ENCODE assay signal across 14 cellular contexts in genomic region chr7:1843921-1844335, GRCh38.
DNase-seq lines count a peak whose midpoint lies in the region; ATAC-seq and TF ChIP-seq lines count a peak whose summit lies in the region.
"Had no signal": no experiment of that assay in that cellular context is flagged by ENCODE, and none has a peak within 500 bp of the region (broad histone marks: within the 10 kb centered on the region; RNA-seq: fewer than 3 reads in every experiment).

No MANE protein-coding gene starts in this region.

- H3K18ac ChIP-seq in neuronal stem cell (ENCODE audit: low read length), result peak overlapping the region; percentile 71

- no peak overlapping the region for H3K14ac ChIP-seq in neuronal stem cell (ENCODE audit: low read length)

- H3K9ac ChIP-seq in SK-N-MC (ENCODE audit: insufficient read length) (no peak overlapping the region), neuronal stem cell (ENCODE audit: low read depth, low read length, poor library complexity) (no peak overlapping the region)

- no peak overlapping the region for H2AK5ac ChIP-seq in neuronal stem cell (ENCODE audit: low read depth, low read length)

- H3F3A ChIP-seq in DOHH2 (ENCODE audit: control insufficient read depth, insufficient read depth), result no peaks in the 10 kb centered on the region

- H4K8ac ChIP-seq in neuronal stem cell (ENCODE audit: low read depth, low read length), result no peak overlapping the region

- peak overlapping the region; percentile 91 for H3K23ac ChIP-seq in neuronal stem cell (ENCODE audit: low read depth, low read length, poor library complexity)

- no peak overlapping the region for H2BK5ac ChIP-seq in neuronal stem cell (ENCODE audit: low read length)

- H3K9me3 ChIP-seq in DOHH2 (ENCODE audit: control insufficient read depth, insufficient read depth, low read length) (no peaks in the 10 kb centered on the region), SK-N-MC (ENCODE audit: low read depth, low read length) (no peaks in the 10 kb centered on the region), neuronal stem cell (replicated peaks in 1 of 2; ENCODE audit: control insufficient read depth in 2 of 2, insufficient read depth in 1 of 2, low read depth in 1 of 2, low read length in 2 of 2) (no peaks in the 10 kb centered on the region)

- no peak overlapping the region for H4K91ac ChIP-seq in neuronal stem cell (ENCODE audit: low read depth, low read length, poor library complexity)

- H3K79me1 ChIP-seq in neuronal stem cell (ENCODE audit: low read depth, low read length), result peaks cover under 1% of the 10 kb centered on the region

- H3K4me3 ChIP-seq in DOHH2 (ENCODE audit: low read length) (peak overlapping the region; percentile 63), SK-N-MC (peak overlapping the region; percentile 35), neuronal stem cell (ENCODE audit: low read length in 2 of 2) (no peak overlapping the region)

- no peaks in the 10 kb centered on the region for H3K9me2 ChIP-seq in DOHH2 (replicated peaks; ENCODE audit: control insufficient read depth, low read length)

- DNase-seq in SK-N-MC (ENCODE audit: low read depth, low spot score) (no peak), neuronal stem cell (ENCODE audit: low spot score) (no peak), NCI-H1092 treated with DMSO at 0.1 percent for 48 hours (lab: John Stamatoyannopoulos, UW) (no peak)
- no peak for DNase-seq in stimulated activated CD4-positive, alpha-beta T cell treated with anti-CD3 and anti-CD28 coated beads, Interleukin-4, amount 100 ng/mL, for 4 hours
- DNase-seq: activated CD4-positive, alpha-beta T cell treated with anti-CD3 and anti-CD28 coated beads for 1 hour; C1 segment of cervical spinal cord; DMS 273 treated with DMSO at 0.1 percent for 48 hours; effector CD8-positive, alpha-beta T cell; NCI-H1694 treated with DMSO at 0.1 percent for 48 hours; NCI-H226 had no signal

- no peak overlapping the region for H2AFZ ChIP-seq in neuronal stem cell (ENCODE audit: low read length)

- no peaks in the 10 kb centered on the region for H3K27me3 ChIP-seq in DOHH2 (ENCODE audit: control insufficient read depth, low read length)
- H3K27me3 ChIP-seq in neuronal stem cell (ENCODE audit: control insufficient read depth in 3 of 3, insufficient read depth in 3 of 3, low read depth in 1 of 3, low read length in 3 of 3), result no peaks in the 10 kb centered on the region

- H3K4me1 ChIP-seq in DOHH2 (ENCODE audit: control insufficient read depth, low read length), result peaks cover 24% of the 10 kb centered on the region
- H3K4me1 ChIP-seq in neuronal stem cell (ENCODE audit: control insufficient read depth in 2 of 2, insufficient read depth in 1 of 2, low read depth in 1 of 2, low read length in 2 of 2), result peaks cover under 1 to 2% of the 10 kb centered on the region in 2 donors

- H3K36me3 ChIP-seq in DOHH2 (ENCODE audit: control insufficient read depth, low read length) (no peaks in the 10 kb centered on the region; the same call in 1 of the 2 replicates), SK-N-MC (ENCODE audit: insufficient read depth, low read length) (no peaks in the 10 kb centered on the region), neuronal stem cell (replicated peaks in 1 of 2; ENCODE audit: control insufficient read depth in 2 of 2, insufficient read depth in 2 of 2, low read length in 2 of 2) (no peaks in the 10 kb centered on the region)

- H3K27ac ChIP-seq in DOHH2 (ENCODE audit: low read depth, low read length) (peak overlapping the region; percentile 61), SK-N-MC (no peak overlapping the region), neuronal stem cell (replicated peaks; ENCODE audit: low read length) (no peak overlapping the region)

- H2BK15ac ChIP-seq in neuronal stem cell (ENCODE audit: low read length), result no peak overlapping the region

- H3K4ac ChIP-seq in neuronal stem cell (ENCODE audit: low read length), result no peak overlapping the region

- no peaks in the 10 kb centered on the region for H4K20me1 ChIP-seq in DOHH2 (ENCODE audit: control insufficient read depth, insufficient read depth, low read depth, low read length)

- H2BK120ac ChIP-seq in neuronal stem cell (ENCODE audit: low read depth, low read length), result no peak overlapping the region

- peak overlapping the region; percentile 79 for H3K4me2 ChIP-seq in DOHH2 (ENCODE audit: low read length)
- no peak overlapping the region for H3K4me2 ChIP-seq in neuronal stem cell (ENCODE audit: insufficient read depth, low read length, poor library complexity, severe bottlenecking)

- no peaks in the 10 kb centered on the region for H3K79me2 ChIP-seq in DOHH2 (ENCODE audit: control insufficient read depth, low read length)

- ATAC-seq in GM21825 (IDR thresholded peaks at IDR 0.05; ENCODE audit: unreplicated experiment) (peak; percentile 51), GM21367 (IDR thresholded peaks at IDR 0.05; ENCODE audit: unreplicated experiment) (no peak)
- ATAC-seq: activated T-helper 17 cell treated with anti-CD3 and anti-CD28 coated beads, Interleukin-2, amount 50 U/mL, for 72 hours had no signal

- TF ChIP-seq CTCF in DOHH2 (IDR thresholded peaks at IDR 0.05; ENCODE audit: low read depth, low read length, poor library complexity, severe bottlenecking), result no peak

- no CpG with 5 or more reads among the region's 11 CpGs for WGBS in neuronal stem cell (ENCODE audit: extremely low coverage in 2 of 2, insufficient read length in 2 of 2, insufficient replicate concordance in 1 of 2), 2 donors

- no peak overlapping the region for H2BK12ac ChIP-seq in neuronal stem cell (ENCODE audit: low read length)

Comparison
In these comparisons a context has a peak if more than half of its experiments do, and no peak if none do; other contexts are left out.
1. H3K4me3 ChIP-seq: peak in DOHH2 (single experiment) and SK-N-MC (single experiment); none in neuronal stem cell (0 of 2).